In the genomic region with DNA sequence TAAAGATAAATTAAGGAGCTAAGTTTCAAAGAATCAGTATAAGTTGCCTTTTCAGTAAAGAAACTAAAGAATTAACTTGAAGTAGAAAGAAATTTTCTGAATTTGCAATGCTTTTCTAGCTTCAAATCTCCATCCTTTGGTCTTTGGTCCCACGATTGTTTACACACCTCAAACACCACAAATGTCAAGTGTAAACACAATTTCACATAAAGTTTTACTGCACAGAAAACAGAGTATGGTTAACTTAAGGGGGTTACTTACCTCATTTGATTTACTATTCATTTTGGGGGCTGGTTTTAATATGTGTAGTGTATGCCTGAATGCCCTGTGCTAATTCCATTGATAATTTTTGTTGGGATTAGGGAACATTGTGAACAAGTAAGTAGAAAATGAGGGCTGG, we compare ENCODE assay signal across 1 cellular context.
A peak's percentile ranks its signal among the peaks of the same experiment; 100 is the strongest.
TF ChIP-seq lines count a peak whose summit lies in the region.

No MANE protein-coding gene starts in this region.

TF ChIP-seq in HepG2, 621 proteins besides CTCF, POLR2A, EP300 and RAD21 (continued from another document and continues in another):
- TF ChIP-seq, protein P1, sequence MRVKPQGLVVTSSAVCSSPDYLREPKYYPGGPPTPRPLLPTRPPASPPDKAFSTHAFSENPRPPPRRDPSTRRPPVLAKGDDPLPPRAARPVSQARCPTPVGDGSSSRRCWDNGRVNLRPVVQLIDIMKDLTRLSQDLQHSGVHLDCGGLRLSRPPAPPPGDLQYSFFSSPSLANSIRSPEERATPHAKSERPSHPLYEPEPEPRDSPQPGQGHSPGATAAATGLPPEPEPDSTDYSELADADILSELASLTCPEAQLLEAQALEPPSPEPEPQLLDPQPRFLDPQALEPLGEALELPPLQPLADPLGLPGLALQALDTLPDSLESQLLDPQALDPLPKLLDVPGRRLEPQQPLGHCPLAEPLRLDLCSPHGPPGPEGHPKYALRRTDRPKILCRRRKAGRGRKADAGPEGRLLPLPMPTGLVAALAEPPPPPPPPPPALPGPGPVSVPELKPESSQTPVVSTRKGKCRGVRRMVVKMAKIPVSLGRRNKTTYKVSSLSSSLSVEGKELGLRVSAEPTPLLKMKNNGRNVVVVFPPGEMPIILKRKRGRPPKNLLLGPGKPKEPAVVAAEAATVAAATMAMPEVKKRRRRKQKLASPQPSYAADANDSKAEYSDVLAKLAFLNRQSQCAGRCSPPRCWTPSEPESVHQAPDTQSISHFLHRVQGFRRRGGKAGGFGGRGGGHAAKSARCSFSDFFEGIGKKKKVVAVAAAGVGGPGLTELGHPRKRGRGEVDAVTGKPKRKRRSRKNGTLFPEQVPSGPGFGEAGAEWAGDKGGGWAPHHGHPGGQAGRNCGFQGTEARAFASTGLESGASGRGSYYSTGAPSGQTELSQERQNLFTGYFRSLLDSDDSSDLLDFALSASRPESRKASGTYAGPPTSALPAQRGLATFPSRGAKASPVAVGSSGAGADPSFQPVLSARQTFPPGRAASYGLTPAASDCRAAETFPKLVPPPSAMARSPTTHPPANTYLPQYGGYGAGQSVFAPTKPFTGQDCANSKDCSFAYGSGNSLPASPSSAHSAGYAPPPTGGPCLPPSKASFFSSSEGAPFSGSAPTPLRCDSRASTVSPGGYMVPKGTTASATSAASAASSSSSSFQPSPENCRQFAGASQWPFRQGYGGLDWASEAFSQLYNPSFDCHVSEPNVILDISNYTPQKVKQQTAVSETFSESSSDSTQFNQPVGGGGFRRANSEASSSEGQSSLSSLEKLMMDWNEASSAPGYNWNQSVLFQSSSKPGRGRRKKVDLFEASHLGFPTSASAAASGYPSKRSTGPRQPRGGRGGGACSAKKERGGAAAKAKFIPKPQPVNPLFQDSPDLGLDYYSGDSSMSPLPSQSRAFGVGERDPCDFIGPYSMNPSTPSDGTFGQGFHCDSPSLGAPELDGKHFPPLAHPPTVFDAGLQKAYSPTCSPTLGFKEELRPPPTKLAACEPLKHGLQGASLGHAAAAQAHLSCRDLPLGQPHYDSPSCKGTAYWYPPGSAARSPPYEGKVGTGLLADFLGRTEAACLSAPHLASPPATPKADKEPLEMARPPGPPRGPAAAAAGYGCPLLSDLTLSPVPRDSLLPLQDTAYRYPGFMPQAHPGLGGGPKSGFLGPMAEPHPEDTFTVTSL (CRISPR knock-in tag; IDR thresholded peaks at IDR 0.05; ENCODE audit: borderline replicate concordance): peak; percentile 83; the same call in 1 of the 2 replicates
- TF ChIP-seq CBX2 (IDR thresholded peaks at IDR 0.05; ENCODE audit: low read depth, low read length): no peak
- TF ChIP-seq CBX2 (CRISPR knock-in tag; IDR thresholded peaks at IDR 0.05; ENCODE audit: low read depth): no peak
- TF ChIP-seq SRSF4 (IDR thresholded peaks at IDR 0.05; ENCODE audit: low read depth, low read length, poor library complexity, severe bottlenecking): no peak
- no peak for TF ChIP-seq ZNF562 (CRISPR knock-in tag; IDR thresholded peaks at IDR 0.05; ENCODE audit: borderline replicate concordance)
- TF ChIP-seq SATB2 (CRISPR knock-in tag; IDR thresholded peaks at IDR 0.05): no peak
- TF ChIP-seq MXI1 (IDR thresholded peaks at IDR 0.05; ENCODE audit: borderline replicate concordance, low read depth, low read length): no peak
- no peak for TF ChIP-seq CENPT (CRISPR knock-in tag; IDR thresholded peaks at IDR 0.05; ENCODE audit: low read depth)
- TF ChIP-seq, protein P2, sequence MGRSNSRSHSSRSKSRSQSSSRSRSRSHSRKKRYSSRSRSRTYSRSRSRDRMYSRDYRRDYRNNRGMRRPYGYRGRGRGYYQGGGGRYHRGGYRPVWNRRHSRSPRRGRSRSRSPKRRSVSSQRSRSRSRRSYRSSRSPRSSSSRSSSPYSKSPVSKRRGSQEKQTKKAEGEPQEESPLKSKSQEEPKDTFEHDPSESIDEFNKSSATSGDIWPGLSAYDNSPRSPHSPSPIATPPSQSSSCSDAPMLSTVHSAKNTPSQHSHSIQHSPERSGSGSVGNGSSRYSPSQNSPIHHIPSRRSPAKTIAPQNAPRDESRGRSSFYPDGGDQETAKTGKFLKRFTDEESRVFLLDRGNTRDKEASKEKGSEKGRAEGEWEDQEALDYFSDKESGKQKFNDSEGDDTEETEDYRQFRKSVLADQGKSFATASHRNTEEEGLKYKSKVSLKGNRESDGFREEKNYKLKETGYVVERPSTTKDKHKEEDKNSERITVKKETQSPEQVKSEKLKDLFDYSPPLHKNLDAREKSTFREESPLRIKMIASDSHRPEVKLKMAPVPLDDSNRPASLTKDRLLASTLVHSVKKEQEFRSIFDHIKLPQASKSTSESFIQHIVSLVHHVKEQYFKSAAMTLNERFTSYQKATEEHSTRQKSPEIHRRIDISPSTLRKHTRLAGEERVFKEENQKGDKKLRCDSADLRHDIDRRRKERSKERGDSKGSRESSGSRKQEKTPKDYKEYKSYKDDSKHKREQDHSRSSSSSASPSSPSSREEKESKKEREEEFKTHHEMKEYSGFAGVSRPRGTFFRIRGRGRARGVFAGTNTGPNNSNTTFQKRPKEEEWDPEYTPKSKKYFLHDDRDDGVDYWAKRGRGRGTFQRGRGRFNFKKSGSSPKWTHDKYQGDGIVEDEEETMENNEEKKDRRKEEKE (IDR thresholded peaks at IDR 0.05): no peak
- no peak for TF ChIP-seq PHF21A (CRISPR knock-in tag; IDR thresholded peaks at IDR 0.05)
- TF ChIP-seq ISL2 (CRISPR knock-in tag; IDR thresholded peaks at IDR 0.05): peak; percentile 17; the same call in 1 of the 2 replicates
- TF ChIP-seq, protein P3, sequence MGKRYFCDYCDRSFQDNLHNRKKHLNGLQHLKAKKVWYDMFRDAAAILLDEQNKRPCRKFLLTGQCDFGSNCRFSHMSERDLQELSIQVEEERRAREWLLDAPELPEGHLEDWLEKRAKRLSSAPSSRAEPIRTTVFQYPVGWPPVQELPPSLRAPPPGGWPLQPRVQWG (CRISPR knock-in tag; IDR thresholded peaks at IDR 0.05; ENCODE audit: borderline replicate concordance, low read depth): no peak
- no peak for TF ChIP-seq ZNF333 (CRISPR knock-in tag; IDR thresholded peaks at IDR 0.05; ENCODE audit: borderline replicate concordance)
- TF ChIP-seq, protein P4, sequence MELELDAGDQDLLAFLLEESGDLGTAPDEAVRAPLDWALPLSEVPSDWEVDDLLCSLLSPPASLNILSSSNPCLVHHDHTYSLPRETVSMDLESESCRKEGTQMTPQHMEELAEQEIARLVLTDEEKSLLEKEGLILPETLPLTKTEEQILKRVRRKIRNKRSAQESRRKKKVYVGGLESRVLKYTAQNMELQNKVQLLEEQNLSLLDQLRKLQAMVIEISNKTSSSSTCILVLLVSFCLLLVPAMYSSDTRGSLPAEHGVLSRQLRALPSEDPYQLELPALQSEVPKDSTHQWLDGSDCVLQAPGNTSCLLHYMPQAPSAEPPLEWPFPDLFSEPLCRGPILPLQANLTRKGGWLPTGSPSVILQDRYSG (CRISPR knock-in tag; IDR thresholded peaks at IDR 0.05): no peak
- TF ChIP-seq ZNF335 (CRISPR knock-in tag; IDR thresholded peaks at IDR 0.05): no peak
- TF ChIP-seq, protein P5, sequence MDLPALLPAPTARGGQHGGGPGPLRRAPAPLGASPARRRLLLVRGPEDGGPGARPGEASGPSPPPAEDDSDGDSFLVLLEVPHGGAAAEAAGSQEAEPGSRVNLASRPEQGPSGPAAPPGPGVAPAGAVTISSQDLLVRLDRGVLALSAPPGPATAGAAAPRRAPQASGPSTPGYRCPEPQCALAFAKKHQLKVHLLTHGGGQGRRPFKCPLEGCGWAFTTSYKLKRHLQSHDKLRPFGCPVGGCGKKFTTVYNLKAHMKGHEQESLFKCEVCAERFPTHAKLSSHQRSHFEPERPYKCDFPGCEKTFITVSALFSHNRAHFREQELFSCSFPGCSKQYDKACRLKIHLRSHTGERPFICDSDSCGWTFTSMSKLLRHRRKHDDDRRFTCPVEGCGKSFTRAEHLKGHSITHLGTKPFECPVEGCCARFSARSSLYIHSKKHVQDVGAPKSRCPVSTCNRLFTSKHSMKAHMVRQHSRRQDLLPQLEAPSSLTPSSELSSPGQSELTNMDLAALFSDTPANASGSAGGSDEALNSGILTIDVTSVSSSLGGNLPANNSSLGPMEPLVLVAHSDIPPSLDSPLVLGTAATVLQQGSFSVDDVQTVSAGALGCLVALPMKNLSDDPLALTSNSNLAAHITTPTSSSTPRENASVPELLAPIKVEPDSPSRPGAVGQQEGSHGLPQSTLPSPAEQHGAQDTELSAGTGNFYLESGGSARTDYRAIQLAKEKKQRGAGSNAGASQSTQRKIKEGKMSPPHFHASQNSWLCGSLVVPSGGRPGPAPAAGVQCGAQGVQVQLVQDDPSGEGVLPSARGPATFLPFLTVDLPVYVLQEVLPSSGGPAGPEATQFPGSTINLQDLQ (CRISPR knock-in tag; IDR thresholded peaks at IDR 0.05): no peak
- no peak for TF ChIP-seq SMAD3 (CRISPR knock-in tag; IDR thresholded peaks at IDR 0.05)
- no peak for TF ChIP-seq ZSCAN12 (CRISPR knock-in tag; IDR thresholded peaks at IDR 0.05)
- TF ChIP-seq TBP (CRISPR knock-in tag; IDR thresholded peaks at IDR 0.05): no peak
- TF ChIP-seq PRMT3 (CRISPR knock-in tag; IDR thresholded peaks at IDR 0.05; ENCODE audit: borderline replicate concordance, low read depth): no peak
- TF ChIP-seq, protein P6, sequence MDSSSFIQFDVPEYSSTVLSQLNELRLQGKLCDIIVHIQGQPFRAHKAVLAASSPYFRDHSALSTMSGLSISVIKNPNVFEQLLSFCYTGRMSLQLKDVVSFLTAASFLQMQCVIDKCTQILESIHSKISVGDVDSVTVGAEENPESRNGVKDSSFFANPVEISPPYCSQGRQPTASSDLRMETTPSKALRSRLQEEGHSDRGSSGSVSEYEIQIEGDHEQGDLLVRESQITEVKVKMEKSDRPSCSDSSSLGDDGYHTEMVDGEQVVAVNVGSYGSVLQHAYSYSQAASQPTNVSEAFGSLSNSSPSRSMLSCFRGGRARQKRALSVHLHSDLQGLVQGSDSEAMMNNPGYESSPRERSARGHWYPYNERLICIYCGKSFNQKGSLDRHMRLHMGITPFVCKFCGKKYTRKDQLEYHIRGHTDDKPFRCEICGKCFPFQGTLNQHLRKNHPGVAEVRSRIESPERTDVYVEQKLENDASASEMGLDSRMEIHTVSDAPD (CRISPR knock-in tag; IDR thresholded peaks at IDR 0.05): no peak
- TF ChIP-seq ZFP36L1 (CRISPR knock-in tag; IDR thresholded peaks at IDR 0.05): no peak
- TF ChIP-seq, protein P7, sequence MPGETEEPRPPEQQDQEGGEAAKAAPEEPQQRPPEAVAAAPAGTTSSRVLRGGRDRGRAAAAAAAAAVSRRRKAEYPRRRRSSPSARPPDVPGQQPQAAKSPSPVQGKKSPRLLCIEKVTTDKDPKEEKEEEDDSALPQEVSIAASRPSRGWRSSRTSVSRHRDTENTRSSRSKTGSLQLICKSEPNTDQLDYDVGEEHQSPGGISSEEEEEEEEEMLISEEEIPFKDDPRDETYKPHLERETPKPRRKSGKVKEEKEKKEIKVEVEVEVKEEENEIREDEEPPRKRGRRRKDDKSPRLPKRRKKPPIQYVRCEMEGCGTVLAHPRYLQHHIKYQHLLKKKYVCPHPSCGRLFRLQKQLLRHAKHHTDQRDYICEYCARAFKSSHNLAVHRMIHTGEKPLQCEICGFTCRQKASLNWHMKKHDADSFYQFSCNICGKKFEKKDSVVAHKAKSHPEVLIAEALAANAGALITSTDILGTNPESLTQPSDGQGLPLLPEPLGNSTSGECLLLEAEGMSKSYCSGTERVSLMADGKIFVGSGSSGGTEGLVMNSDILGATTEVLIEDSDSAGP (CRISPR knock-in tag; IDR thresholded peaks at IDR 0.05; ENCODE audit: borderline replicate concordance): no peak
- no peak for TF ChIP-seq MAF1 (CRISPR knock-in tag; IDR thresholded peaks at IDR 0.05; ENCODE audit: borderline replicate concordance)
- no peak for TF ChIP-seq SALL2 (CRISPR knock-in tag; IDR thresholded peaks at IDR 0.05)
- TF ChIP-seq ARHGAP35 (CRISPR knock-in tag; IDR thresholded peaks at IDR 0.05; ENCODE audit: borderline replicate concordance): no peak
- no peak for TF ChIP-seq CBX5 (CRISPR knock-in tag; IDR thresholded peaks at IDR 0.05; ENCODE audit: borderline replicate concordance)
- TF ChIP-seq ZNF468 (CRISPR knock-in tag; IDR thresholded peaks at IDR 0.05): no peak
- TF ChIP-seq ZNF549 (CRISPR knock-in tag; IDR thresholded peaks at IDR 0.05): no peak
- TF ChIP-seq ZNF678 (CRISPR knock-in tag; IDR thresholded peaks at IDR 0.05): no peak
- peak; percentile 40 for TF ChIP-seq GATAD2A (CRISPR knock-in tag; IDR thresholded peaks at IDR 0.05)
- no peak for TF ChIP-seq ZNF350 (CRISPR knock-in tag; IDR thresholded peaks at IDR 0.05; ENCODE audit: borderline replicate concordance, low read depth)
- TF ChIP-seq ZFY (CRISPR knock-in tag; IDR thresholded peaks at IDR 0.05): no peak
- TF ChIP-seq ZNF431 (CRISPR knock-in tag; IDR thresholded peaks at IDR 0.05; ENCODE audit: borderline replicate concordance, low read depth): no peak
- no peak for TF ChIP-seq ZNF589 (CRISPR knock-in tag; conservative IDR thresholded peaks at IDR 0.05)
- TF ChIP-seq NCOA2 (CRISPR knock-in tag; IDR thresholded peaks at IDR 0.05): no peak
- TF ChIP-seq NFYB (CRISPR knock-in tag; IDR thresholded peaks at IDR 0.05): no peak
- TF ChIP-seq ZNF24 (IDR thresholded peaks at IDR 0.05): no peak
- TF ChIP-seq ZNF615 (CRISPR knock-in tag; IDR thresholded peaks at IDR 0.05; ENCODE audit: borderline replicate concordance): no peak
